ENCODE assay signal across 14 cellular contexts in the genomic region with DNA sequence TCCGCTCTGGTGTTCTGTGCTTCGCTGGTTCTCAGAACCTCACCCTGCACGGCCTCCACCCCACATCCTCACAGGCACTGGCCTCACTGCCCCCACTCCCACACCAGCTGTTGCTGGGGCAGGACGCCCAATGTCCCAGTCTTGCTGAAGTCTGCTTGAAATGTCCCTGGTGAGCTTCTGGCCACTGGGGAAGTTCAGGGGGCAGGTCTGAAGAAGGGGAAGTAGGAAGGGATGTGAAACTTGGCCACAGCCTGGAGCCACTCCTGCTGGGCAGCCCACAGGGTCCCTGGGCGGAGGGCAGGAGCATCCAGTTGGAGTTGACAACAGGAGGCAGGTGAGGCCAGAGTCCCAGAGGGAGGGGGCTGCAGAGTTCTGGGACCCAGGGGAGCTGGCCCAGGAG. TPM values are rescaled to one million over a fixed set of nuclear protein-coding genes. Genes with fewer than 3 reads are reported as not detected.
A peak's percentile ranks its signal among the peaks of the same experiment; 100 is the strongest.
DNase-seq lines count a peak whose midpoint lies in the region; TF ChIP-seq lines count a peak whose summit lies in the region.
"Had no signal": no experiment of that assay in that cellular context is flagged by ENCODE, and none has a peak within 500 bp of the region (broad histone marks: within the 10 kb centered on the region; RNA-seq: fewer than 3 reads in every experiment).

Gene C1QA, plus strand, starts transcription at position 260 of the 400 bp plus-strand sequence. CDS start 989 bp downstream, outside the sequence.

- no peak for TF ChIP-seq CTCF in esophagus squamous epithelium (IDR thresholded peaks at IDR 0.05)
- TF ChIP-seq CTCF in testis (IDR thresholded peaks at IDR 0.05): no peak
- TF ChIP-seq CTCF in osteocyte (IDR thresholded peaks at IDR 0.05): no peak
- no peak for TF ChIP-seq CTCF in endothelial cell (IDR thresholded peaks at IDR 0.05; ENCODE audit: unreplicated experiment)

- H3K9me3 ChIP-seq in esophagus squamous epithelium (no peaks in the 10 kb centered on the region), mucosa of rectum (ENCODE audit: control insufficient read depth in 2 of 2, low read length in 2 of 2) (no peaks in the 10 kb centered on the region), testis (no peaks in the 10 kb centered on the region)

- H3K27ac Mint-ChIP-seq in osteocyte (ENCODE audit: unreplicated experiment): no peak within 1 kb of the TSS
- no peak within 1 kb of the TSS for H3K27ac Mint-ChIP-seq in endothelial cell (ENCODE audit: unreplicated experiment)
- H3K27ac Mint-ChIP-seq: activated CD4-positive, alpha-beta T cell treated with anti-CD3 and anti-CD28 coated beads, Interleukin-2, amount 10 ng/mL, durations not matched to agents 24 days and 14 days; stimulated activated naive B cell treated with anti-CD40 and anti-IgM and Interleukin-4, amounts not matched to agents 10 μg/mL and 1 μg/mL and 100 μg/mL, for 72 hours had no signal

- peak; percentile 42 to 65 for DNase-seq in NOMO-1 (lab: John Stamatoyannopoulos, UW; ENCODE audit: unreplicated experiment in 2 of 2)
- no peak for DNase-seq in esophagus squamous epithelium (lab: John Stamatoyannopoulos, UW)
- peak; percentile 44 for DNase-seq in testis
- no peak for DNase-seq in osteocyte (ENCODE audit: extremely low spot score, unreplicated experiment)
- DNase-seq in NCI-H1048 (lab: John Stamatoyannopoulos, UW): no peak
- no peak for DNase-seq in GM03348 (ENCODE audit: low spot score)
- no peak for DNase-seq in endothelial cell (ENCODE audit: low spot score)
- DNase-seq: activated CD4-positive, alpha-beta T cell treated with anti-CD3 and anti-CD28 coated beads, Interleukin-2, amount 10 ng/mL, durations not matched to agents 24 days and 14 days; activated gamma-delta T cell; foreskin melanocyte; stimulated activated naive B cell treated with anti-CD40 and anti-IgM and Interleukin-4, amounts not matched to agents 10 μg/mL and 1 μg/mL and 100 μg/mL, for 72 hours had no signal

- H3K4me3 Mint-ChIP-seq in osteocyte (ENCODE audit: unreplicated experiment) (no peak within 1 kb of the TSS), endothelial cell (ENCODE audit: unreplicated experiment) (no peak within 1 kb of the TSS)
- H3K4me3 Mint-ChIP-seq: activated CD4-positive, alpha-beta T cell treated with anti-CD3 and anti-CD28 coated beads, Interleukin-2, amount 10 ng/mL, durations not matched to agents 24 days and 14 days; stimulated activated naive B cell treated with anti-CD40 and anti-IgM and Interleukin-4, amounts not matched to agents 10 μg/mL and 1 μg/mL and 100 μg/mL, for 72 hours had no signal

- TF ChIP-seq POLR2A in esophagus squamous epithelium (IDR thresholded peaks at IDR 0.05): peak in 1 of 4 donors; percentile 14
- TF ChIP-seq POLR2A in testis (IDR thresholded peaks at IDR 0.05): no peak

- H3K36me3 ChIP-seq in esophagus squamous epithelium: no peaks in the 10 kb centered on the region
- no peaks in the 10 kb centered on the region for H3K36me3 ChIP-seq in mucosa of rectum (ENCODE audit: control insufficient read depth in 2 of 2, insufficient read depth in 2 of 2, low read length in 2 of 2)
- H3K36me3 ChIP-seq in testis (ENCODE audit: low read depth, missing control alignments): no peaks in the 10 kb centered on the region

- H3K27ac ChIP-seq in esophagus squamous epithelium (peak within 1 kb of the TSS in 2 of 4 donors; percentile 36), mucosa of rectum (ENCODE audit: low read depth in 2 of 2, low read length in 2 of 2) (peak within 1 kb of the TSS; percentile 39 to 43), testis (no peak within 1 kb of the TSS)

- no peaks in the 10 kb centered on the region for H3K4me1 ChIP-seq in esophagus squamous epithelium
- no peaks in the 10 kb centered on the region for H3K4me1 ChIP-seq in mucosa of rectum (ENCODE audit: control insufficient read depth in 2 of 2, insufficient read depth in 2 of 2, low read length in 2 of 2)
- H3K4me1 ChIP-seq in testis: no peaks in the 10 kb centered on the region

- H3K4me1 Mint-ChIP-seq in osteocyte (ENCODE audit: unreplicated experiment) (no peaks in the 10 kb centered on the region), endothelial cell (ENCODE audit: unreplicated experiment) (no peaks in the 10 kb centered on the region)
- H3K4me1 Mint-ChIP-seq: activated CD4-positive, alpha-beta T cell treated with anti-CD3 and anti-CD28 coated beads, Interleukin-2, amount 10 ng/mL, durations not matched to agents 24 days and 14 days had no signal

- peak within 1 kb of the TSS in 3 of 4 donors; percentile 10 to 42 (median 31) for H3K4me3 ChIP-seq in esophagus squamous epithelium
- H3K4me3 ChIP-seq in mucosa of rectum (ENCODE audit: low read length in 2 of 2): peak within 1 kb of the TSS; percentile 14 to 28
- no peak within 1 kb of the TSS for H3K4me3 ChIP-seq in testis

- H3K27me3 ChIP-seq in esophagus squamous epithelium (peaks cover 0 to 94% (median 0%) of the 10 kb centered on the region in 4 donors), mucosa of rectum (ENCODE audit: control insufficient read depth in 2 of 2, insufficient read depth in 2 of 2, low read length in 2 of 2) (peaks cover 1 to 4% of the 10 kb centered on the region in 2 donors), testis (no peaks in the 10 kb centered on the region)

- H3K27me3 Mint-ChIP-seq in osteocyte (ENCODE audit: unreplicated experiment) (peaks cover 31% of the 10 kb centered on the region), endothelial cell (ENCODE audit: unreplicated experiment) (peaks cover 8% of the 10 kb centered on the region)

- intact Hi-C loops in esophagus squamous epithelium (cut with DNase I) (no loop called here), testis (cut with DNase I; ENCODE audit: low total_unique reads) (no loop called here)

- no peaks in the 10 kb centered on the region for H3K9me3 Mint-ChIP-seq in osteocyte (ENCODE audit: unreplicated experiment)
- H3K9me3 Mint-ChIP-seq in endothelial cell (ENCODE audit: unreplicated experiment): no peaks in the 10 kb centered on the region
- H3K9me3 Mint-ChIP-seq: activated CD4-positive, alpha-beta T cell treated with anti-CD3 and anti-CD28 coated beads, Interleukin-2, amount 10 ng/mL, durations not matched to agents 24 days and 14 days; stimulated activated naive B cell treated with anti-CD40 and anti-IgM and Interleukin-4, amounts not matched to agents 10 μg/mL and 1 μg/mL and 100 μg/mL, for 72 hours had no signal

- peak within 1 kb of the TSS; percentile 32 to 34 for H3K9ac ChIP-seq in mucosa of rectum (ENCODE audit: low read depth in 1 of 2, low read length in 2 of 2)

- WGBS in esophagus squamous epithelium, 2 donors: 35 to 54% methylated on average over 3 to 5 of the region's 5 CpGs
- WGBS in testis, 2 donors: 48 to 56% methylated on average over 5 of the region's 5 CpGs

- H3K36me3 Mint-ChIP-seq in osteocyte (ENCODE audit: unreplicated experiment) (no peaks in the 10 kb centered on the region), endothelial cell (ENCODE audit: low read depth, unreplicated experiment) (no peaks in the 10 kb centered on the region)
- H3K36me3 Mint-ChIP-seq: stimulated activated naive B cell treated with anti-CD40 and anti-IgM and Interleukin-4, amounts not matched to agents 10 μg/mL and 1 μg/mL and 100 μg/mL, for 72 hours had no signal

RNA-seq across cellular contexts. Expression of gene C1QA, which starts in this region (rescaled TPM):
- total RNA-seq in esophagus squamous epithelium: 100 to 1,000 TPM in 2 of 4 donors, 10 to 100 TPM in 2; 11.7 to 167 (median 68.4) TPM
- 10 to 100 TPM in 1 of 2 donors, 1 to 10 TPM in 1; 8.7 to 29.8 TPM for total RNA-seq in testis
- 142 TPM for polyA plus RNA-seq in testis (ENCODE audit: insufficient read depth, low read depth, low replicate concordance)
- not detected in 2 replicates for total RNA-seq in osteocyte
- not detected for total RNA-seq in endothelial cell (ENCODE audit: unreplicated experiment)
- total RNA-seq: activated CD4-positive, alpha-beta T cell treated with anti-CD3 and anti-CD28 coated beads, Interleukin-2, amount 10 ng/mL, durations not matched to agents 24 days and 14 days; NCI-H460; SK-MEL-5 had no signal

Comparison
In these comparisons a context has a peak if more than half of its experiments do, and no peak if none do; other contexts are left out.
1. DNase-seq: peak in NOMO-1 (2 of 2) and testis (single experiment); none in esophagus squamous epithelium (single experiment), osteocyte (single experiment), NCI-H1048 (single experiment), GM03348 (single experiment) and endothelial cell (single experiment).
2. H3K27ac ChIP-seq: peak in mucosa of rectum (2 of 2); none in testis (0 of 2).
3. H3K4me3 ChIP-seq: peak in esophagus squamous epithelium (3 of 4) and mucosa of rectum (2 of 2); none in testis (0 of 2).